33 cellular contexts compared by ENCODE assay signal in the genomic region with DNA sequence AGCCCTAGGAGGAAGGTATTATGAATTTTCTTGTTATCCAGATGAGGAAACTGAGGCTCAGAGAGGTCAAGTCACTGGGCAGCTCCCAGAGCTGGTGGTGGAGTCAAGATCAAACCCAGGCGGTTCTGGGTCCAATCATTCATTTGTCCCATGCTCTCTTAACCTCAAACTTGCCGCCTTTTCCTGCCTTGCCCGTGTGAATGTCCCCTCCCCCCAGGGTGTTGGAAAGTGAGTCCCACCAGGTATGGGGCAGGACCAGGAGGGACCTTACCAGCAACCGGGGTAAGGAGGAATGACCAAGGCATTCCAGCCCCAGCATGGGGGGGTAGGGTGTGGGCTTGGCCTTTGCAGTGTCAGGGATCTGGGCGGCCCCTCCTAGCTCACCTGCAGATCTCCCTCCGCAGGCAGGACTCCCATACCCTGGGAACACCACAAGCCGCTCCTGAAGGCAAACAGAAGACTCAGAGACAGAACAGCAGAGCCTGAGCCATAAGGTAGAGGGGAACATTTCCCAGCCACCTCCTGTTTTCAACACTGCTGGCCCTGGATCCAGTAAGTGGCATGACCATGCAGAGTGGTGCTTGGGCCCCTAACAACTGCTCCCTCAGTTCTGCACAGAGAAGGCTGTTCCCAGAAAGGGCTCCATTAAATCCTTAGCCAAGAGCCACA. TPM values are rescaled to one million over a fixed set of nuclear protein-coding genes. Genes with fewer than 3 reads are reported as not detected.
"Had no signal": no experiment of that assay in that cellular context is flagged by ENCODE, and none has a peak within 500 bp of the region (broad histone marks: within the 10 kb centered on the region; RNA-seq: fewer than 3 reads in every experiment).

No MANE protein-coding gene starts in this region.

- DNase-seq: activated CD4-positive, alpha-beta T cell treated with anti-CD3 and anti-CD28 coated beads for 36 hours; activated CD4-positive, alpha-beta T cell treated with anti-CD3 and anti-CD28 coated beads, Interleukin-2, amount 50 U/mL, for 4 hours; activated CD4-positive, CD25-positive, alpha-beta regulatory T cell; activated effector memory CD4-positive, alpha-beta T cell treated with Interleukin-2 at 50 U/mL for 16 hours; activated naive CD4-positive, alpha-beta T cell treated with anti-CD3 and anti-CD28 coated beads for 36 hours; activated naive CD8-positive, alpha-beta T cell treated with anti-CD3 and anti-CD28 coated beads for 36 hours; activated T-cell treated with anti-CD3 and anti-CD28 coated beads for 4 hours; activated T-cell treated with anti-CD3 and anti-CD28 coated beads, Interleukin-2, amount 50 U/mL, for 72 hours; adrenal gland; aorta; cerebellar nuclear complex; colonic mucosa; effector CD8-positive, alpha-beta T cell; immature natural killer cell; kidney; left colon; mammary epithelial cell; naive B cell; nucleus accumbens; stimulated activated CD4-positive, alpha-beta T cell treated with anti-CD3 and anti-CD28 coated beads, Interleukin-1b, Interleukin-23, amount 100 ng/mL, for 48 hours; stimulated activated CD4-positive, alpha-beta T cell treated with anti-CD3 and anti-CD28 coated beads, Interleukin-4, amount 100 ng/mL, for 4 hours; stimulated activated CD8-positive, alpha-beta memory T cell treated with anti-CD3 and anti-CD28 coated beads, Interleukin-4, amount 100 ng/mL, for 48 hours; stimulated activated naive CD4-positive, alpha-beta T cell; T-cell; tibial artery had no signal

- H3K27ac ChIP-seq: adrenal gland, cardiac muscle cell, colonic mucosa, parathyroid adenoma, right atrium auricular region, suprapubic skin, tibial artery had no signal

- H3K4me3 ChIP-seq: adrenal gland, cardiac muscle cell, colonic mucosa, right atrium auricular region, smooth muscle cell, suprapubic skin, tibial artery had no signal

- H3K4me1 Mint-ChIP-seq: activated CD4-positive, alpha-beta T cell treated with anti-CD3 and anti-CD28 coated beads for 36 hours; activated naive CD8-positive, alpha-beta T cell treated with anti-CD3 and anti-CD28 coated beads for 36 hours; immature natural killer cell; naive B cell; T-cell had no signal

- H3K9ac ChIP-seq: parathyroid adenoma had no signal

- H3K4me2 ChIP-seq: smooth muscle cell had no signal

- H3K9me3 ChIP-seq: adrenal gland, colonic mucosa, right atrium auricular region, suprapubic skin, tibial artery had no signal

- H3K36me3 Mint-ChIP-seq: activated naive CD8-positive, alpha-beta T cell treated with anti-CD3 and anti-CD28 coated beads for 36 hours; brain; immature natural killer cell; mesothelial cell of epicardium; naive B cell; T-cell had no signal

- H3K27me3 ChIP-seq: cardiac muscle cell, colonic mucosa, right atrium auricular region had no signal

- H3K36me3 ChIP-seq: adrenal gland, cardiac muscle cell, colonic mucosa, right atrium auricular region, suprapubic skin, tibial artery had no signal

- H3K4me1 ChIP-seq: adrenal gland, colonic mucosa, parathyroid adenoma had no signal

- H3K9me3 Mint-ChIP-seq: activated naive CD4-positive, alpha-beta T cell treated with anti-CD3 and anti-CD28 coated beads for 36 hours; activated naive CD8-positive, alpha-beta T cell treated with anti-CD3 and anti-CD28 coated beads for 36 hours; activated T-cell treated with anti-CD3 and anti-CD28 coated beads, Interleukin-2, amount 50 U/mL, for 72 hours; mesothelial cell of epicardium; T-cell had no signal

- H3K79me2 ChIP-seq: parathyroid adenoma had no signal

- H2AFZ ChIP-seq: parathyroid adenoma had no signal

- ATAC-seq: activated CD4-positive, alpha-beta T cell treated with anti-CD3 and anti-CD28 coated beads for 36 hours; activated T-cell treated with anti-CD3 and anti-CD28 coated beads, Interleukin-2, amount 50 U/mL, for 72 hours; left colon; T-cell had no signal

- H3K4me3 Mint-ChIP-seq: activated CD4-positive, alpha-beta T cell treated with anti-CD3 and anti-CD28 coated beads for 36 hours; activated naive CD4-positive, alpha-beta T cell treated with anti-CD3 and anti-CD28 coated beads for 36 hours; activated naive CD8-positive, alpha-beta T cell treated with anti-CD3 and anti-CD28 coated beads for 36 hours; activated T-cell treated with anti-CD3 and anti-CD28 coated beads, Interleukin-2, amount 50 U/mL, for 72 hours; brain; immature natural killer cell; mesothelial cell of epicardium; T-cell had no signal

- H3K27ac Mint-ChIP-seq: activated CD4-positive, alpha-beta T cell treated with anti-CD3 and anti-CD28 coated beads for 36 hours; activated naive CD4-positive, alpha-beta T cell treated with anti-CD3 and anti-CD28 coated beads for 36 hours; activated naive CD8-positive, alpha-beta T cell treated with anti-CD3 and anti-CD28 coated beads for 36 hours; activated T-cell treated with anti-CD3 and anti-CD28 coated beads, Interleukin-2, amount 50 U/mL, for 72 hours; immature natural killer cell; mesothelial cell of epicardium; naive B cell; T-cell had no signal

RNA-seq across cellular contexts. Expression of a gene that starts 41.2 kb away (rescaled TPM):
- total RNA-seq: activated naive CD4-positive, alpha-beta T cell treated with anti-CD3 and anti-CD28 coated beads for 36 hours; activated naive CD8-positive, alpha-beta T cell treated with anti-CD3 and anti-CD28 coated beads for 36 hours; activated T-cell treated with anti-CD3 and anti-CD28 coated beads, Interleukin-2, amount 50 U/mL, for 72 hours; T-helper 2 cell treated with Interferon-gamma antibody and Interleukin-4, amounts not matched to agents 100 ng/mL and 5 ng/mL, for 36 hours had no signal
- polyA plus RNA-seq: immature natural killer cell had no signal

RNA-seq across cellular contexts. Expression of a gene that starts 58.1 kb away (rescaled TPM):
- polyA plus RNA-seq: immature natural killer cell had no signal
